ENCODE assay signal across 8 cellular contexts in the genomic region with DNA sequence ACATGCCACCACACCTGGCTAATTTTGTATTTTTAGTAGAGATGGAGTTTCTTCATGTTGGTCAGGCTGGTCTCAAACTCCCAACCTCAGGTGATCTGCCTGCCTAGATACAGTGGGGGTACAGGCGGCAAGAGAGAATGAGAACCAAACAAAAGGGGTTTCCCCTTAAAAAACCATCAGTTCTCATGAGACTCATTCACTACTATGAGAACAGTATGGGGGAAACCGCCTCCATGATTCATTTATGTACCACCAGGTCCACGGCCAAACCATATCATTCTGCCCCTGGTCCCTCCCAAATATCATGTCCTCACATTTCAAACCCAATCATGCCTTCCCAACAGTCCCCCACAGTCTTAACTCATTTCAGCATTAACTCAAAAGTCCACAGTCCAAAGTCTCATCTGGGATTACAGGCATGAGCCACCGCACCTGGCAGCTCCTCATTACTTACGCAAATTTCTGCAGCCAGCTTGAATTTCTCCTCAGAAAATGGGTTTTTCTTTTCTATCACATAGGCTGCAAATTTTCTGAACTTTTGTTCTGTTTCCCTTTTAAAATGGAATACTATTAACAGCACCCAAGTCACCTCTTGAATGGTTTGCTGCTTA. TPM values are rescaled to one million over a fixed set of nuclear protein-coding genes. Genes with fewer than 3 reads are reported as not detected.
DNase-seq lines count a peak whose midpoint lies in the region; ATAC-seq, FAIRE-seq and TF ChIP-seq lines count a peak whose summit lies in the region.
"Not testable (repeated sequence)": the region's sequence is repeated elsewhere in the genome, so short reads cannot be mapped to it uniquely, and the experiment has no call there.

No MANE protein-coding gene starts in this region.

- in situ Hi-C loops in GM12878 (cut with MboI) = not testable (repeated sequence)

- WGBS in GM12878 (ENCODE audit: insufficient coverage, insufficient replicate concordance, low lambda C conversion rate, missing lambda C conversion rate) = 46% methylated on average over 5 of the region's 5 CpGs
- 42% methylated on average over 4 of the region's 5 CpGs for WGBS in right lobe of liver (ENCODE audit: insufficient coverage, low coverage, low lambda C conversion rate, missing lambda C conversion rate)

- RAD21 ChIA-PET in GM12878 (lab: Charles Lee; ENCODE audit: unreplicated experiment) = not testable (repeated sequence)

- BruUV-seq in GM12878 (replicated peaks; lab: Mats Ljungman, UMichigan) = not testable (repeated sequence)

- not testable (repeated sequence) for DNase-seq in GM12878 (ENCODE audit: low read depth, low spot score); stimulated activated effector memory CD8-positive, alpha-beta T cell treated with anti-CD3 and anti-CD28 coated beads, Interleukin-12 subunit alpha, Interleukin-12 subunit beta, amount 100 ng/mL, for 72 hours (ENCODE audit: low spot score in 2 of 2); stimulated activated naive CD8-positive, alpha-beta T cell treated with anti-CD3 and anti-CD28 coated beads, Interleukin-15, amount 100 ng/mL, for 72 hours
- DNase-seq in left lobe of liver (ENCODE audit: low spot score) = peak; percentile 59
- DNase-seq in right lobe of liver = peak in 1 of 3 donors; percentile 62

- H3K4me1 ChIP-seq in OCI-LY3 (ENCODE audit: low read length) = peaks cover 17% of the 10 kb centered on the region
- H3K4me1 ChIP-seq in GM12878 (ENCODE audit: control insufficient read depth, insufficient read depth, low read length) = not testable (repeated sequence)
- peaks cover 0 to 36% (median 0%) of the 10 kb centered on the region in 4 donors for H3K4me1 ChIP-seq in right lobe of liver

- not testable (repeated sequence) for H3K4me1 Mint-ChIP-seq in activated T-helper 17 cell treated with anti-CD3 and anti-CD28 coated beads, Interleukin-2, amount 50 U/mL, for 72 hours; stimulated activated effector memory CD8-positive, alpha-beta T cell treated with anti-CD3 and anti-CD28 coated beads, Interleukin-12 subunit alpha, Interleukin-12 subunit beta, amount 100 ng/mL, for 72 hours; stimulated activated naive CD8-positive, alpha-beta T cell treated with anti-CD3 and anti-CD28 coated beads, Interleukin-15, amount 100 ng/mL, for 72 hours

- H3K79me2 ChIP-seq in OCI-LY3 (ENCODE audit: low read length); GM12878 (ENCODE audit: control insufficient read depth, insufficient read depth, low read length): not testable (repeated sequence)

- not testable (repeated sequence) for TF ChIP-seq CTCF in OCI-LY3 (IDR thresholded peaks at IDR 0.05; ENCODE audit: low read depth, low read length); GM12878 (IDR thresholded peaks at IDR 0.05 in 2 of 3, conservative IDR thresholded peaks at IDR 0.05 in 1 of 3; ENCODE audit: control insufficient read depth in 2 of 3, extremely low read depth in 1 of 3, insufficient read depth in 1 of 3, low read depth in 3 of 3, low read length in 3 of 3); right lobe of liver (IDR thresholded peaks at IDR 0.05)

- TF ChIP-seq RAD21 in GM12878 (IDR thresholded peaks at IDR 0.05; ENCODE audit: insufficient read depth, low read depth, low read length) = not testable (repeated sequence)

- CTCF ChIA-PET in GM12878 (lab: Yijun Ruan, JAX) = not testable (repeated sequence)

- SMC1A ChIA-PET in GM12878 (lab: Charles Lee; ENCODE audit: uncharacterized antibody, unreplicated experiment) = not testable (repeated sequence)

- H3K27ac ChIP-seq in OCI-LY3 (ENCODE audit: low read length) (peak overlapping the region; percentile 34; the same call in 1 of the 2 replicates), right lobe of liver (peak overlapping the region in 1 of 3 donors; percentile 67)
- not testable (repeated sequence) for H3K27ac ChIP-seq in GM12878 (ENCODE audit: control insufficient read depth, insufficient read depth)

- H3K9me3 ChIP-seq in OCI-LY3 (ENCODE audit: insufficient read depth, low read length); right lobe of liver: not testable (repeated sequence)
- peaks cover 17% of the 10 kb centered on the region for H3K9me3 ChIP-seq in GM12878 (replicated peaks; ENCODE audit: control insufficient read depth, insufficient read depth, low read length)

- not testable (repeated sequence) for H3K27ac Mint-ChIP-seq in activated T-helper 17 cell treated with anti-CD3 and anti-CD28 coated beads, Interleukin-2, amount 50 U/mL, for 72 hours; stimulated activated effector memory CD8-positive, alpha-beta T cell treated with anti-CD3 and anti-CD28 coated beads, Interleukin-12 subunit alpha, Interleukin-12 subunit beta, amount 100 ng/mL, for 72 hours; stimulated activated naive CD8-positive, alpha-beta T cell treated with anti-CD3 and anti-CD28 coated beads, Interleukin-15, amount 100 ng/mL, for 72 hours

- intact Hi-C loops in GM12878 (cut with micrococcal nuclease; ENCODE audit: unreplicated experiment); right lobe of liver (cut with DNase I): not testable (repeated sequence)

- not testable (repeated sequence) for H3K4me3 Mint-ChIP-seq in activated T-helper 17 cell treated with anti-CD3 and anti-CD28 coated beads, Interleukin-2, amount 50 U/mL, for 72 hours; stimulated activated effector memory CD8-positive, alpha-beta T cell treated with anti-CD3 and anti-CD28 coated beads, Interleukin-12 subunit alpha, Interleukin-12 subunit beta, amount 100 ng/mL, for 72 hours; stimulated activated naive CD8-positive, alpha-beta T cell treated with anti-CD3 and anti-CD28 coated beads, Interleukin-15, amount 100 ng/mL, for 72 hours

- H3K27me3 Mint-ChIP-seq in activated T-helper 17 cell treated with anti-CD3 and anti-CD28 coated beads, Interleukin-2, amount 50 U/mL, for 72 hours; stimulated activated naive CD8-positive, alpha-beta T cell treated with anti-CD3 and anti-CD28 coated beads, Interleukin-15, amount 100 ng/mL, for 72 hours: not testable (repeated sequence)

- not testable (repeated sequence) for H3K27me3 ChIP-seq in OCI-LY3 (ENCODE audit: low read depth, low read length); GM12878 (replicated peaks in 1 of 2; ENCODE audit: control insufficient read depth in 2 of 2, insufficient read depth in 2 of 2, low read length in 1 of 2); right lobe of liver

- ATAC-seq in GM18868 (IDR thresholded peaks at IDR 0.05; ENCODE audit: unreplicated experiment) = peak; percentile 49
- ATAC-seq in activated T-helper 17 cell treated with anti-CD3 and anti-CD28 coated beads, Interleukin-2, amount 50 U/mL, for 72 hours (replicated peaks) = peak; percentile 31
- ATAC-seq in GM12878 = peak; percentile 61
- peak; percentile 86 for ATAC-seq in left lobe of liver
- ATAC-seq in right lobe of liver = peak; percentile 71 to 90 (median 85)
- ATAC-seq in stimulated activated effector memory CD8-positive, alpha-beta T cell treated with anti-CD3 and anti-CD28 coated beads, Interleukin-12 subunit alpha, Interleukin-12 subunit beta, amount 100 ng/mL, for 72 hours = peak; percentile 74
- peak; percentile 56 for ATAC-seq in stimulated activated naive CD8-positive, alpha-beta T cell treated with anti-CD3 and anti-CD28 coated beads, Interleukin-15, amount 100 ng/mL, for 72 hours

- not testable (repeated sequence) for H3K9ac ChIP-seq in OCI-LY3 (ENCODE audit: low read length); GM12878 (ENCODE audit: control insufficient read depth, insufficient read depth, low read length)

- peaks cover 44% of the 10 kb centered on the region for H3K36me3 Mint-ChIP-seq in activated T-helper 17 cell treated with anti-CD3 and anti-CD28 coated beads, Interleukin-2, amount 50 U/mL, for 72 hours (ENCODE audit: low read depth)
- H3K36me3 Mint-ChIP-seq in stimulated activated effector memory CD8-positive, alpha-beta T cell treated with anti-CD3 and anti-CD28 coated beads, Interleukin-12 subunit alpha, Interleukin-12 subunit beta, amount 100 ng/mL, for 72 hours = peaks cover 27% of the 10 kb centered on the region

- TF ChIP-seq EP300 in GM12878 (IDR thresholded peaks at IDR 0.05; ENCODE audit: borderline replicate concordance in 1 of 2, control insufficient read depth in 1 of 2, low read depth in 2 of 2, low read length in 2 of 2) = not testable (repeated sequence)

- H3K4me3 ChIP-seq in OCI-LY3 (ENCODE audit: low read length); GM12878; right lobe of liver: not testable (repeated sequence)

- H3K4me2 ChIP-seq in OCI-LY3 (ENCODE audit: low read length) = peak overlapping the region; percentile 14; the same call in 1 of the 2 replicates
- H3K4me2 ChIP-seq in GM12878 (ENCODE audit: control insufficient read depth, insufficient read depth) = not testable (repeated sequence)

- not testable (repeated sequence) for H2AFZ ChIP-seq in OCI-LY3 (ENCODE audit: low read depth, low read length); GM12878 (ENCODE audit: control insufficient read depth, low read depth, low read length)

- FAIRE-seq in GM12878 (lab: Jason Lieb, UNC) = not testable (repeated sequence)

- H4K20me1 ChIP-seq in OCI-LY3 (ENCODE audit: insufficient read depth, low read length); GM12878 (ENCODE audit: control insufficient read depth, insufficient read depth): not testable (repeated sequence)

- POLR2A ChIA-PET in GM12878 (lab: Charles Lee) = interaction anchor here (0.5 kb wide), 1 partner anchor 35 kb away, joined by 4 read pairs; no protein-coding TSS in a partner anchor

- H3K36me3 ChIP-seq in OCI-LY3 (replicated peaks; ENCODE audit: low read depth, low read length) = peaks cover 26% of the 10 kb centered on the region
- not testable (repeated sequence) for H3K36me3 ChIP-seq in GM12878 (ENCODE audit: control insufficient read depth in 2 of 2, insufficient read depth in 2 of 2, low read length in 1 of 2)
- H3K36me3 ChIP-seq in right lobe of liver = peaks cover 0 to 15% (median 4%) of the 10 kb centered on the region in 4 donors

- not testable (repeated sequence) for H3K9me3 Mint-ChIP-seq in activated T-helper 17 cell treated with anti-CD3 and anti-CD28 coated beads, Interleukin-2, amount 50 U/mL, for 72 hours; stimulated activated effector memory CD8-positive, alpha-beta T cell treated with anti-CD3 and anti-CD28 coated beads, Interleukin-12 subunit alpha, Interleukin-12 subunit beta, amount 100 ng/mL, for 72 hours
- peaks cover 12 to 31% of the 10 kb centered on the region in 2 donors for H3K9me3 Mint-ChIP-seq in stimulated activated naive CD8-positive, alpha-beta T cell treated with anti-CD3 and anti-CD28 coated beads, Interleukin-15, amount 100 ng/mL, for 72 hours

- not testable (repeated sequence) for TF ChIP-seq POLR2A in GM12878 (IDR thresholded peaks at IDR 0.05; ENCODE audit: low read depth, low read length); right lobe of liver (IDR thresholded peaks at IDR 0.05)

RNA-seq across cellular contexts. Expression of a gene that starts 11.0 kb away (rescaled TPM):
- total RNA-seq in activated T-helper 17 cell treated with anti-CD3 and anti-CD28 coated beads, Interleukin-2, amount 50 U/mL, for 72 hours = 10 to 100 TPM; 45.1 to 52.0 TPM
- total RNA-seq in GM12878 (2013; cell fraction: nucleolus; rRNA removed) = 21.7 and 24.4 TPM in 2 replicates
- 17.1 and 21.4 TPM in 2 replicates for total RNA-seq in GM12878 (2014; rRNA removed)
- total RNA-seq in GM12878 (2014; rRNA removed; fragmentation: Illumina TruSeq; extraction: Trizol) = 19.5 and 20.0 TPM in 2 replicates
- total RNA-seq in GM12878 (2021) = 21.4 TPM in 2 replicates
- 13.8 TPM for polyA plus RNA-seq in GM12878 (2011; ENCODE audit: low read depth)
- polyA plus RNA-seq in GM12878 (2011; rRNA removed) = 27.5 and 28.0 TPM in 2 replicates
- 17.9 and 19.9 TPM in 2 replicates for polyA plus RNA-seq in GM12878 (2011; cell fraction: cytosol; rRNA removed)
- polyA plus RNA-seq in GM12878 (2011; cell fraction: nucleus; rRNA removed) = 6.9 and 8.0 TPM in 2 replicates
- 22.0 and 22.6 TPM in 2 replicates for polyA plus RNA-seq in GM12878 (2012)
- polyA plus RNA-seq in GM12878 (2014; fragmentation: Illumina TruSeq; extraction: Trizol) = 18.8 and 28.5 TPM in 2 replicates
- 10 to 100 TPM in 1 of 2 experiments, 1 to 10 TPM in 1; 5.3 to 11.0 TPM for polyA plus RNA-seq in GM12878 (2014; fragmentation: Nextera tagmentation; extraction: Ambion mirVana)
- 19.0 and 21.8 TPM in 2 replicates for polyA plus RNA-seq in GM12878 (2014; rRNA removed)
- 10 to 100 TPM; 36.3 to 38.6 TPM for polyA plus RNA-seq in GM12878 (2016; fragmentation: Nextera tagmentation; extraction: Ambion mirVana)
- 4.3 and 8.2 TPM in 2 replicates for polyA minus RNA-seq in GM12878 (2011; rRNA and poly(A)+ RNA removed)
- polyA minus RNA-seq in GM12878 (2011; cell fraction: cytosol; rRNA and poly(A)+ RNA removed) = 5.2 and 5.5 TPM in 2 replicates
- polyA minus RNA-seq in GM12878 (2011; cell fraction: nucleus; rRNA and poly(A)+ RNA removed) = 9.9 and 19.9 TPM in 2 replicates
- total RNA-seq in left lobe of liver = 48.2 TPM
- 10 to 100 TPM; 44.2 to 48.4 (median 47.2) TPM for total RNA-seq in right lobe of liver

RNA-seq across cellular contexts. Expression of a gene that starts 52.3 kb away (rescaled TPM):
- 100 to 1,000 TPM in 1 of 2 donors, 10 to 100 TPM in 1; 90.7 to 115 TPM for total RNA-seq in activated T-helper 17 cell treated with anti-CD3 and anti-CD28 coated beads, Interleukin-2, amount 50 U/mL, for 72 hours
- 246 and 247 TPM in 2 replicates for total RNA-seq in GM12878 (2013; cell fraction: nucleolus; rRNA removed)
- total RNA-seq in GM12878 (2014; rRNA removed) (70.3 and 83.3 TPM in 2 replicates), GM12878 (2014; rRNA removed; fragmentation: Illumina TruSeq; extraction: Trizol) (112 and 114 TPM in 2 replicates), GM12878 (2021) (60.1 and 70.8 TPM in 2 replicates), left lobe of liver (41.0 TPM), right lobe of liver (10 to 100 TPM; 35.1 to 46.7 (median 41.0) TPM)
- polyA plus RNA-seq in GM12878 (2011; ENCODE audit: low read depth) = 55.2 TPM
- polyA plus RNA-seq in GM12878 (2011; rRNA removed) (54.1 and 77.4 TPM in 2 replicates), GM12878 (2014; fragmentation: Illumina TruSeq; extraction: Trizol) (116 and 134 TPM in 2 replicates), GM12878 (2014; fragmentation: Nextera tagmentation; extraction: Ambion mirVana) (10 to 100 TPM; 71.3 to 73.3 TPM), GM12878 (2014; rRNA removed) (66.7 and 70.0 TPM in 2 replicates), GM12878 (2016; fragmentation: Nextera tagmentation; extraction: Ambion mirVana) (100 to 1,000 TPM; 123 to 130 TPM)
- polyA plus RNA-seq in GM12878 (2011; cell fraction: cytosol; rRNA removed) = 37.8 and 54.1 TPM in 2 replicates
- polyA plus RNA-seq in GM12878 (2011; cell fraction: nucleus; rRNA removed) = 43.3 and 52.4 TPM in 2 replicates
- polyA plus RNA-seq in GM12878 (2012) = 73.7 and 77.5 TPM in 2 replicates
- polyA minus RNA-seq in GM12878 (2011; rRNA and poly(A)+ RNA removed) = 31.1 and 34.8 TPM in 2 replicates
- 17.0 and 28.3 TPM in 2 replicates for polyA minus RNA-seq in GM12878 (2011; cell fraction: cytosol; rRNA and poly(A)+ RNA removed)
- polyA minus RNA-seq in GM12878 (2011; cell fraction: nucleus; rRNA and poly(A)+ RNA removed) = 28.9 and 44.6 TPM in 2 replicates

Comparison
In these comparisons a context has a peak if more than half of its experiments do, and no peak if none do; other contexts are left out.
1. ATAC-seq: peak in every context shown above with its lines; median percentile 86 in left lobe of liver; 85 in right lobe of liver; 74 in stimulated activated effector memory CD8-positive, alpha-beta T cell treated with anti-CD3 and anti-CD28 coated beads, Interleukin-12 subunit alpha, Interleukin-12 subunit beta, amount 100 ng/mL, for 72 hours; 61 in GM12878; 56 in stimulated activated naive CD8-positive, alpha-beta T cell treated with anti-CD3 and anti-CD28 coated beads, Interleukin-15, amount 100 ng/mL, for 72 hours; 49 in GM18868; 31 in activated T-helper 17 cell treated with anti-CD3 and anti-CD28 coated beads, Interleukin-2, amount 50 U/mL, for 72 hours.